9 cellular contexts compared by ENCODE assay signal in genomic region chr17:58341136-58341860, GRCh38. TPM values are rescaled to one million over a fixed set of nuclear protein-coding genes. Genes with fewer than 3 reads are reported as not detected.
DNase-seq lines count a peak whose midpoint lies in the region; ATAC-seq and TF ChIP-seq lines count a peak whose summit lies in the region.
"Not testable (repeated sequence)": the region's sequence is repeated elsewhere in the genome, so short reads cannot be mapped to it uniquely, and the experiment has no call there.
"Had no signal": no experiment of that assay in that cellular context is flagged by ENCODE, and none has a peak within 500 bp of the region (broad histone marks: within the 10 kb centered on the region; RNA-seq: fewer than 3 reads in every experiment).

No MANE protein-coding gene starts in this region.

- H3K27ac ChIP-seq in BLaER1 (peak overlapping the region; percentile 100), OCI-LY1 (ENCODE audit: low read depth, low read length, poor library complexity, severe bottlenecking) (peak overlapping the region; percentile 99)

- not testable (repeated sequence) for TF ChIP-seq CTCF in GM12864 (IDR thresholded peaks at IDR 0.05; ENCODE audit: low read depth, low read length, missing control alignments); OCI-LY1 (IDR thresholded peaks at IDR 0.05; ENCODE audit: low read length)

- peak overlapping the region; percentile 89 to 93 for H3K4me3 Mint-ChIP-seq in activated T-cell treated with anti-CD3 and anti-CD28 coated beads, Interleukin-2, amount 50 U/mL, for 72 hours
- H3K4me3 Mint-ChIP-seq in activated naive CD8-positive, alpha-beta T cell treated with anti-CD3 and anti-CD28 coated beads, Interleukin-2, amount 10 ng/mL, durations not matched to agents 7 days and 5 days: peak overlapping the region; percentile 93
- H3K4me3 Mint-ChIP-seq in naive B cell: peak overlapping the region; percentile 35 to 100 (median 91)
- peak overlapping the region; percentile 100 for H3K4me3 Mint-ChIP-seq in stimulated activated effector memory CD8-positive, alpha-beta T cell treated with anti-CD3 and anti-CD28 coated beads, Interleukin-12 subunit alpha, Interleukin-12 subunit beta, amount 100 ng/mL, for 72 hours

- H3K27ac Mint-ChIP-seq in activated T-cell treated with anti-CD3 and anti-CD28 coated beads, Interleukin-2, amount 50 U/mL, for 72 hours: peak overlapping the region; percentile 99
- peak overlapping the region; percentile 97 for H3K27ac Mint-ChIP-seq in activated naive CD8-positive, alpha-beta T cell treated with anti-CD3 and anti-CD28 coated beads, Interleukin-2, amount 10 ng/mL, durations not matched to agents 7 days and 5 days
- H3K27ac Mint-ChIP-seq in naive B cell: peak overlapping the region; percentile 97 to 100 (median 98)
- H3K27ac Mint-ChIP-seq in stimulated activated effector memory CD8-positive, alpha-beta T cell treated with anti-CD3 and anti-CD28 coated beads, Interleukin-12 subunit alpha, Interleukin-12 subunit beta, amount 100 ng/mL, for 72 hours: peak overlapping the region; percentile 100

- not testable (repeated sequence) for H3K9me3 ChIP-seq in BLaER1; OCI-LY1 (ENCODE audit: low read length)

- H3K4me3 ChIP-seq in BLaER1 (peak overlapping the region; percentile 96; the same call in 1 of the 2 replicates), GM12864 (ENCODE audit: low read depth, low read length) (peak overlapping the region; percentile 97; the same call in 1 of the 2 replicates)
- not testable (repeated sequence) for H3K4me3 ChIP-seq in OCI-LY1 (ENCODE audit: low read depth, low read length, poor library complexity, severe bottlenecking)

- H4K20me1 ChIP-seq in BLaER1; OCI-LY1 (ENCODE audit: insufficient read depth, low read length): not testable (repeated sequence)

- peaks cover 84% of the 10 kb centered on the region for H3K4me1 Mint-ChIP-seq in activated T-cell treated with anti-CD3 and anti-CD28 coated beads, Interleukin-2, amount 50 U/mL, for 72 hours (ENCODE audit: low read depth)
- H3K4me1 Mint-ChIP-seq in activated naive CD8-positive, alpha-beta T cell treated with anti-CD3 and anti-CD28 coated beads, Interleukin-2, amount 10 ng/mL, durations not matched to agents 7 days and 5 days: peaks cover 58% of the 10 kb centered on the region
- H3K4me1 Mint-ChIP-seq in naive B cell: peaks cover 68 to 98% (median 86%) of the 10 kb centered on the region in 3 donors
- H3K4me1 Mint-ChIP-seq in stimulated activated effector memory CD8-positive, alpha-beta T cell treated with anti-CD3 and anti-CD28 coated beads, Interleukin-12 subunit alpha, Interleukin-12 subunit beta, amount 100 ng/mL, for 72 hours: peaks cover 84% of the 10 kb centered on the region

- not testable (repeated sequence) for H3F3A ChIP-seq in OCI-LY1 (ENCODE audit: insufficient read depth, low read length)

- H3K27me3 ChIP-seq in BLaER1; OCI-LY1 (ENCODE audit: insufficient read depth, low read length): not testable (repeated sequence)

- not testable (repeated sequence) for H3K9me3 Mint-ChIP-seq in activated T-cell treated with anti-CD3 and anti-CD28 coated beads, Interleukin-2, amount 50 U/mL, for 72 hours; activated naive CD8-positive, alpha-beta T cell treated with anti-CD3 and anti-CD28 coated beads, Interleukin-2, amount 10 ng/mL, durations not matched to agents 7 days and 5 days; naive B cell; stimulated activated effector memory CD8-positive, alpha-beta T cell treated with anti-CD3 and anti-CD28 coated beads, Interleukin-12 subunit alpha, Interleukin-12 subunit beta, amount 100 ng/mL, for 72 hours

- POLR2A ChIA-PET in activated naive CD8-positive, alpha-beta T cell treated with anti-CD3 and anti-CD28 coated beads, Interleukin-2, amount 10 ng/mL, durations not matched to agents 7 days and 5 days (lab: Charles Lee): interaction anchor here (1.3 to 18.3 kb wide), 4 partner anchors 12 to 291 kb away, joined by 3 to 2283 read pairs (median 247); partner anchors contain the start of genes RNF43, SUPT4H1 and TSPOAP1

- H3K79me2 ChIP-seq in OCI-LY1 (ENCODE audit: insufficient read depth, low read length): peaks cover 11% of the 10 kb centered on the region

- not testable (repeated sequence) for DNase-seq in GM12864 (ENCODE audit: low read depth); activated T-cell treated with anti-CD3 and anti-CD28 coated beads, Interleukin-2, amount 50 U/mL, for 72 hours; activated naive CD8-positive, alpha-beta T cell treated with anti-CD3 and anti-CD28 coated beads, Interleukin-2, amount 10 ng/mL, durations not matched to agents 7 days and 5 days; naive B cell; stimulated activated effector memory CD8-positive, alpha-beta T cell treated with anti-CD3 and anti-CD28 coated beads, Interleukin-12 subunit alpha, Interleukin-12 subunit beta, amount 100 ng/mL, for 72 hours (ENCODE audit: low spot score in 2 of 2)
- DNase-seq in activated CD4-positive, alpha-beta T cell treated with anti-CD3 and anti-CD28 coated beads for 48 hours: peak; percentile 26

- not testable (repeated sequence) for H3K27me3 Mint-ChIP-seq in activated T-cell treated with anti-CD3 and anti-CD28 coated beads, Interleukin-2, amount 50 U/mL, for 72 hours (ENCODE audit: low read depth); activated naive CD8-positive, alpha-beta T cell treated with anti-CD3 and anti-CD28 coated beads, Interleukin-2, amount 10 ng/mL, durations not matched to agents 7 days and 5 days; naive B cell

- peaks cover 29 to 55% of the 10 kb centered on the region in 2 donors for H3K36me3 Mint-ChIP-seq in activated T-cell treated with anti-CD3 and anti-CD28 coated beads, Interleukin-2, amount 50 U/mL, for 72 hours (ENCODE audit: insufficient read depth in 2 of 2)
- peaks cover 46% of the 10 kb centered on the region for H3K36me3 Mint-ChIP-seq in activated naive CD8-positive, alpha-beta T cell treated with anti-CD3 and anti-CD28 coated beads, Interleukin-2, amount 10 ng/mL, durations not matched to agents 7 days and 5 days
- peaks cover 6 to 11% of the 10 kb centered on the region in 2 donors for H3K36me3 Mint-ChIP-seq in naive B cell
- peaks cover 100% of the 10 kb centered on the region for H3K36me3 Mint-ChIP-seq in stimulated activated effector memory CD8-positive, alpha-beta T cell treated with anti-CD3 and anti-CD28 coated beads, Interleukin-12 subunit alpha, Interleukin-12 subunit beta, amount 100 ng/mL, for 72 hours

- not testable (repeated sequence) for H3K9me2 ChIP-seq in OCI-LY1 (ENCODE audit: low read depth, low read length)

- H3K9ac ChIP-seq in BLaER1 (peak overlapping the region; percentile 100), OCI-LY1 (ENCODE audit: low read length) (peak overlapping the region; percentile 95; the same call in 1 of the 2 replicates)

- peaks cover 81% of the 10 kb centered on the region for H3K4me1 ChIP-seq in BLaER1
- peaks cover 97% of the 10 kb centered on the region for H3K4me1 ChIP-seq in OCI-LY1 (ENCODE audit: insufficient read depth, low read length, severe bottlenecking)

- ATAC-seq in activated T-cell treated with anti-CD3 and anti-CD28 coated beads, Interleukin-2, amount 50 U/mL, for 72 hours (replicated peaks in 1 of 2); activated naive CD8-positive, alpha-beta T cell treated with anti-CD3 and anti-CD28 coated beads, Interleukin-2, amount 10 ng/mL, durations not matched to agents 7 days and 5 days (ENCODE audit: low read depth); naive B cell (ENCODE audit: low read depth in 2 of 2); stimulated activated effector memory CD8-positive, alpha-beta T cell treated with anti-CD3 and anti-CD28 coated beads, Interleukin-12 subunit alpha, Interleukin-12 subunit beta, amount 100 ng/mL, for 72 hours: not testable (repeated sequence)

- peak overlapping the region; percentile 96 for H3K4me2 ChIP-seq in BLaER1
- H3K4me2 ChIP-seq in OCI-LY1 (ENCODE audit: low read length): peak overlapping the region; percentile 97

- H2AFZ ChIP-seq in OCI-LY1 (ENCODE audit: low read length): not testable (repeated sequence)

- peaks cover 42% of the 10 kb centered on the region for H3K36me3 ChIP-seq in BLaER1
- peaks cover 46% of the 10 kb centered on the region for H3K36me3 ChIP-seq in OCI-LY1 (ENCODE audit: insufficient read depth, low read length)

RNA-seq across cellular contexts. Expression of gene SUPT4H1, which starts 10.7 kb away (rescaled TPM):
- 100 to 1,000 TPM; 101 to 110 TPM for total RNA-seq in activated T-cell treated with anti-CD3 and anti-CD28 coated beads, Interleukin-2, amount 50 U/mL, for 72 hours
- 10 to 100 TPM; 66.4 to 70.2 TPM for total RNA-seq in activated naive CD8-positive, alpha-beta T cell treated with anti-CD3 and anti-CD28 coated beads, Interleukin-2, amount 10 ng/mL, durations not matched to agents 7 days and 5 days
- 100 to 1,000 TPM in 4 of 6 donors, 10 to 100 TPM in 2; 77.4 to 128 (median 110) TPM for polyA plus RNA-seq in naive B cell (ENCODE audit: low read depth in 6 of 6)

RNA-seq across cellular contexts. Expression of gene TSPOAP1, which starts 12.7 kb away (rescaled TPM):
- 10 to 100 TPM; 42.3 to 55.3 TPM for total RNA-seq in activated T-cell treated with anti-CD3 and anti-CD28 coated beads, Interleukin-2, amount 50 U/mL, for 72 hours
- 10 to 100 TPM; 70.6 to 77.7 TPM for total RNA-seq in activated naive CD8-positive, alpha-beta T cell treated with anti-CD3 and anti-CD28 coated beads, Interleukin-2, amount 10 ng/mL, durations not matched to agents 7 days and 5 days
- polyA plus RNA-seq in naive B cell (ENCODE audit: low read depth in 6 of 6): under 1 TPM in 4 of 6 donors, not detected in 2; 0.03 to 0.58 (median 0.38) TPM
- total RNA-seq: H4 had no signal
